In genomic region chr1:229370601-229371021, GRCh38 we compare ENCODE assay signal across 10 cellular contexts. TPM values are rescaled to one million over a fixed set of nuclear protein-coding genes. Genes with fewer than 3 reads are reported as not detected.
DNase-seq lines count a peak whose midpoint lies in the region; ATAC-seq, FAIRE-seq and TF ChIP-seq lines count a peak whose summit lies in the region.
"Had no signal": no experiment of that assay in that cellular context is flagged by ENCODE, and none has a peak within 500 bp of the region (broad histone marks: within the 10 kb centered on the region; RNA-seq: fewer than 3 reads in every experiment).

No MANE protein-coding gene starts in this region.

- H3K4me3 ChIP-seq in GM12864 (ENCODE audit: low read depth, low read length), result no peak overlapping the region
- no peak overlapping the region for H3K4me3 ChIP-seq in small intestine (ENCODE audit: low read depth in 1 of 2, low read length in 2 of 2)
- H3K4me3 ChIP-seq: gastroesophageal sphincter, SK-N-MC had no signal

- H3K27me3 Mint-ChIP-seq in activated naive CD8-positive, alpha-beta T cell treated with anti-CD3 and anti-CD28 coated beads for 36 hours, result peaks cover 25% of the 10 kb centered on the region

- H3K36me3 ChIP-seq in small intestine (ENCODE audit: control insufficient read depth in 2 of 2, insufficient read depth in 2 of 2, low read length in 2 of 2), result no peaks in the 10 kb centered on the region
- H3K36me3 ChIP-seq: gastroesophageal sphincter had no signal

- peak; percentile 1 for TF ChIP-seq CTCF in GM12864 (IDR thresholded peaks at IDR 0.05; ENCODE audit: low read depth, low read length, missing control alignments)

- peaks cover 3% of the 10 kb centered on the region for H3K4me1 Mint-ChIP-seq in activated naive CD8-positive, alpha-beta T cell treated with anti-CD3 and anti-CD28 coated beads for 36 hours

- DNase-seq in GM12864 (ENCODE audit: low read depth) (no peak), LHCN-M2 (ENCODE audit: low read depth) (peak; percentile 60), RPMI7951 (ENCODE audit: low read depth) (peak; percentile 14), midbrain (lab: John Stamatoyannopoulos, UW) (peak; percentile 38), H54 (ENCODE audit: insufficient read length, low spot score) (no peak), small intestine (no peak)
- DNase-seq in activated naive CD8-positive, alpha-beta T cell treated with anti-CD3 and anti-CD28 coated beads for 36 hours, result no peak

- H3K36me3 Mint-ChIP-seq in activated naive CD8-positive, alpha-beta T cell treated with anti-CD3 and anti-CD28 coated beads for 36 hours, result no peaks in the 10 kb centered on the region

- no peaks in the 10 kb centered on the region for H3K27me3 ChIP-seq in small intestine (ENCODE audit: control insufficient read depth in 2 of 2, insufficient read depth in 2 of 2, low read length in 2 of 2)

- TF ChIP-seq POLR2A in H54 (IDR thresholded peaks at IDR 0.05; ENCODE audit: low read depth, low read length), result no peak

- no peaks in the 10 kb centered on the region for H3K9me3 Mint-ChIP-seq in activated naive CD8-positive, alpha-beta T cell treated with anti-CD3 and anti-CD28 coated beads for 36 hours

- H3K27ac ChIP-seq in small intestine (ENCODE audit: low read depth in 1 of 2, low read length in 1 of 2), result no peak overlapping the region
- H3K27ac ChIP-seq: gastroesophageal sphincter, SK-N-MC had no signal

- FAIRE-seq in H54 (lab: Jason Lieb, UNC) (no peak), small intestine (lab: Jason Lieb, UNC) (no peak)

- H3K9me3 ChIP-seq in small intestine (ENCODE audit: control insufficient read depth, low read depth), result no peaks in the 10 kb centered on the region
- H3K9me3 ChIP-seq: gastroesophageal sphincter had no signal

- no peak overlapping the region for H3K27ac Mint-ChIP-seq in activated naive CD8-positive, alpha-beta T cell treated with anti-CD3 and anti-CD28 coated beads for 36 hours

- ATAC-seq in GM19023 (IDR thresholded peaks at IDR 0.05; ENCODE audit: unreplicated experiment), result no peak
- ATAC-seq: gastroesophageal sphincter had no signal

- WGBS in small intestine, 3 donors, result 48 to 63% (median 50%) methylated on average over 7 of the region's 7 CpGs

- no peaks in the 10 kb centered on the region for H3K4me1 ChIP-seq in small intestine (ENCODE audit: control insufficient read depth in 2 of 2, insufficient read depth in 1 of 2, low read depth in 1 of 2, low read length in 1 of 2)
- H3K4me1 ChIP-seq: gastroesophageal sphincter had no signal

- no peak overlapping the region for H3K4me3 Mint-ChIP-seq in activated naive CD8-positive, alpha-beta T cell treated with anti-CD3 and anti-CD28 coated beads for 36 hours

RNA-seq across cellular contexts. Expression of gene CCSAP, which starts 27.8 kb away (rescaled TPM):
- 11.0 and 11.7 TPM in 2 replicates for total RNA-seq in LHCN-M2 (2014; rRNA removed)
- 2.7 TPM for polyA plus RNA-seq in LHCN-M2 (2012)
- total RNA-seq in RPMI7951 (2014; rRNA removed; shearing (Covaris generic)), result 19.1 and 22.8 TPM in 2 replicates
- polyA plus RNA-seq in small intestine, result 1 to 10 TPM in 2 of 3 donors, under 1 TPM in 1; 0.89 to 2.9 (median 1.1) TPM
- total RNA-seq in activated naive CD8-positive, alpha-beta T cell treated with anti-CD3 and anti-CD28 coated beads for 36 hours, result 1 to 10 TPM; 7.6 to 8.2 TPM

Comparison
In these comparisons a context has a peak if more than half of its experiments do, and no peak if none do; other contexts are left out.
1. DNase-seq: peak in LHCN-M2 (single experiment), RPMI7951 (single experiment) and midbrain (single experiment); none in GM12864 (single experiment), H54 (single experiment), small intestine (single experiment) and activated naive CD8-positive, alpha-beta T cell treated with anti-CD3 and anti-CD28 coated beads for 36 hours (single experiment).